Comparison of ENCODE assay signal across 23 cellular contexts in genomic region chr10:121426307-121426706, GRCh38.
DNase-seq lines count a peak whose midpoint lies in the region; ATAC-seq and TF ChIP-seq lines count a peak whose summit lies in the region.
"Had no signal": no experiment of that assay in that cellular context is flagged by ENCODE, and none has a peak within 500 bp of the region (broad histone marks: within the 10 kb centered on the region; RNA-seq: fewer than 3 reads in every experiment).

No MANE protein-coding gene starts in this region.

- H3K4me1 ChIP-seq in endodermal cell (ENCODE audit: control insufficient read depth, insufficient read depth, low read length): peaks cover 6% of the 10 kb centered on the region
- peaks cover 0 to 24% (median 17%) of the 10 kb centered on the region in 4 donors for H3K4me1 ChIP-seq in transverse colon
- H3K4me1 ChIP-seq in CD8-positive, alpha-beta T cell (ENCODE audit: insufficient read depth, low read length): no peaks in the 10 kb centered on the region
- H3K4me1 ChIP-seq: foreskin keratinocyte, lower lobe of right lung, SJSA1, upper lobe of left lung had no signal

- DNase-seq in NCI-H82 (lab: John Stamatoyannopoulos, UW) (peak; percentile 6), NCI-H82 treated with DMSO at 0.1 percent for 48 hours (lab: John Stamatoyannopoulos, UW; ENCODE audit: unreplicated experiment) (no peak), NAMALWA (ENCODE audit: low spot score) (peak; percentile 56), endodermal cell (peak; percentile 61), transverse colon (no peak), medulla oblongata (ENCODE audit: extremely low spot score) (no peak)
- no peak for DNase-seq in CD8-positive, alpha-beta T cell
- DNase-seq: activated CD4-positive, alpha-beta T cell treated with anti-CD3 and anti-CD28 coated beads for 48 hours; activated CD8-positive, alpha-beta memory T cell treated with anti-CD3 and anti-CD28 coated beads, Interleukin-2, amount 50 U/mL, for 48 hours; activated gamma-delta T cell treated with Interleukin-2 at 50 U/mL for 16 hours; aorta; CD4-positive, CD25-positive, alpha-beta regulatory T cell; foreskin keratinocyte; lower lobe of right lung; natural killer cell; NCI-H146; NCI-H345; stimulated activated naive CD8-positive, alpha-beta T cell treated with anti-CD3 and anti-CD28 coated beads, Interleukin-15, Interleukin-2, amounts not matched to agents 100 U/mL and 50 U/mL, for 24 hours; upper lobe of left lung had no signal

- ATAC-seq in CD8-positive, alpha-beta T cell: no peak
- no peak for ATAC-seq in GM21381 (IDR thresholded peaks at IDR 0.05; ENCODE audit: unreplicated experiment)
- ATAC-seq: foreskin keratinocyte; lower lobe of right lung; natural killer cell; stimulated activated naive CD8-positive, alpha-beta T cell treated with anti-CD3 and anti-CD28 coated beads, Interleukin-15, Interleukin-2, amounts not matched to agents 100 U/mL and 50 U/mL, for 24 hours had no signal

- H3K4me1 Mint-ChIP-seq in endodermal cell: peaks cover 23% of the 10 kb centered on the region
- no peaks in the 10 kb centered on the region for H3K4me1 Mint-ChIP-seq in CD8-positive, alpha-beta T cell (ENCODE audit: low read depth)
- H3K4me1 Mint-ChIP-seq: CD4-positive, CD25-positive, alpha-beta regulatory T cell; natural killer cell had no signal

- H3K4me3 ChIP-seq in endodermal cell (ENCODE audit: low read length) (no peak overlapping the region), transverse colon (no peak overlapping the region)
- H3K4me3 ChIP-seq in CD8-positive, alpha-beta T cell (ENCODE audit: low read depth, low read length): no peak overlapping the region
- H3K4me3 ChIP-seq: lower lobe of right lung, SJSA1, upper lobe of left lung had no signal

- TF ChIP-seq EP300 in transverse colon (IDR thresholded peaks at IDR 0.05; ENCODE audit: low read depth): no peak

- H3K9me3 ChIP-seq in endodermal cell (ENCODE audit: control insufficient read depth, low read length): peaks cover 6% of the 10 kb centered on the region
- no peaks in the 10 kb centered on the region for H3K9me3 ChIP-seq in transverse colon
- no peaks in the 10 kb centered on the region for H3K9me3 ChIP-seq in CD8-positive, alpha-beta T cell (ENCODE audit: low read length)
- H3K9me3 ChIP-seq: lower lobe of right lung, upper lobe of left lung had no signal

- H3K4me3 Mint-ChIP-seq in endodermal cell: no peak overlapping the region
- no peak overlapping the region for H3K4me3 Mint-ChIP-seq in CD8-positive, alpha-beta T cell
- H3K4me3 Mint-ChIP-seq: CD4-positive, CD25-positive, alpha-beta regulatory T cell; natural killer cell had no signal

- CTCF ChIA-PET in CD8-positive, alpha-beta T cell (lab: Charles Lee): no interaction called here

- H3K9ac ChIP-seq in endodermal cell (ENCODE audit: extremely low read depth, low read length, poor library complexity, severe bottlenecking): no peak overlapping the region
- H3K9ac ChIP-seq: KMS-11 had no signal

- WGBS in endodermal cell (ENCODE audit: insufficient coverage in 1 of 2, insufficient read length in 1 of 2), 2 experiments: 86 to 90% methylated on average over 6 to 7 of the region's 7 CpGs
- WGBS in transverse colon (ENCODE audit: low coverage in 1 of 2), 2 donors: 50% methylated on average over 7 of the region's 7 CpGs; no CpG with 5 or more reads in 1 of the 2 donors

- TF ChIP-seq POLR2A in transverse colon (IDR thresholded peaks at IDR 0.05): no peak

- TF ChIP-seq CTCF in endodermal cell (conservative IDR thresholded peaks at IDR 0.05) (no peak), transverse colon (IDR thresholded peaks at IDR 0.05) (no peak)
- no peak for TF ChIP-seq CTCF in CD8-positive, alpha-beta T cell (IDR thresholded peaks at IDR 0.05)

- no peaks in the 10 kb centered on the region for H3K36me3 Mint-ChIP-seq in endodermal cell (ENCODE audit: low read depth)
- no peaks in the 10 kb centered on the region for H3K36me3 Mint-ChIP-seq in CD8-positive, alpha-beta T cell
- H3K36me3 Mint-ChIP-seq: CD4-positive, CD25-positive, alpha-beta regulatory T cell; natural killer cell had no signal

- H3K27ac ChIP-seq in endodermal cell (ENCODE audit: low read depth, low read length): no peak overlapping the region
- peak overlapping the region; percentile 70 to 84 (median 73) for H3K27ac ChIP-seq in transverse colon
- no peak overlapping the region for H3K27ac ChIP-seq in CD8-positive, alpha-beta T cell (ENCODE audit: low read depth, low read length)
- H3K27ac ChIP-seq: foreskin keratinocyte, KMS-11, lower lobe of right lung, SJSA1, upper lobe of left lung had no signal

- POLR2A ChIA-PET in CD8-positive, alpha-beta T cell (lab: Charles Lee): no interaction called here

- in situ Hi-C loops in transverse colon (cut with MboI; ENCODE audit: low pct_ligation_motif_present in 1 of 4, low pct_unique_long_range_greater_than_20kb in 1 of 4, low sequenced_read_pairs in 3 of 4): no loop called here

- no peak overlapping the region for H3K27ac Mint-ChIP-seq in endodermal cell
- no peak overlapping the region for H3K27ac Mint-ChIP-seq in CD8-positive, alpha-beta T cell
- H3K27ac Mint-ChIP-seq: CD4-positive, CD25-positive, alpha-beta regulatory T cell; natural killer cell; progenitor cell of endocrine pancreas had no signal

- no peaks in the 10 kb centered on the region for H3K27me3 Mint-ChIP-seq in endodermal cell (ENCODE audit: insufficient read depth)
- peaks cover 2% of the 10 kb centered on the region for H3K27me3 Mint-ChIP-seq in CD8-positive, alpha-beta T cell (ENCODE audit: low read depth)
- H3K27me3 Mint-ChIP-seq: CD4-positive, CD25-positive, alpha-beta regulatory T cell; progenitor cell of endocrine pancreas had no signal

- peaks cover 4% of the 10 kb centered on the region for H3K9me3 Mint-ChIP-seq in endodermal cell
- H3K9me3 Mint-ChIP-seq in CD8-positive, alpha-beta T cell: peaks cover 2% of the 10 kb centered on the region

- H3K36me3 ChIP-seq in endodermal cell (ENCODE audit: control insufficient read depth, insufficient read depth, low read length) (no peaks in the 10 kb centered on the region), transverse colon (no peaks in the 10 kb centered on the region)
- H3K36me3 ChIP-seq in CD8-positive, alpha-beta T cell (ENCODE audit: insufficient read depth, low read length): no peaks in the 10 kb centered on the region
- H3K36me3 ChIP-seq: lower lobe of right lung, SJSA1, upper lobe of left lung had no signal

- H3K27me3 ChIP-seq in endodermal cell (ENCODE audit: control insufficient read depth, insufficient read depth, low read length, poor library complexity, severe bottlenecking) (no peaks in the 10 kb centered on the region), transverse colon (no peaks in the 10 kb centered on the region)
- H3K27me3 ChIP-seq in CD8-positive, alpha-beta T cell (ENCODE audit: insufficient read depth, low read length): no peaks in the 10 kb centered on the region
- H3K27me3 ChIP-seq: foreskin keratinocyte, SJSA1, upper lobe of left lung had no signal

- intact Hi-C loops in transverse colon (cut with DNase I; ENCODE audit: low total_unique reads): no loop called here
- intact Hi-C loops in CD8-positive, alpha-beta T cell (cut with DNase I, micrococcal nuclease): no loop called here

Comparison
In these comparisons a context has a peak if more than half of its experiments do, and no peak if none do; other contexts are left out.
1. DNase-seq: peak in NCI-H82 (single experiment), NAMALWA (single experiment) and endodermal cell (single experiment); none in NCI-H82 treated with DMSO at 0.1 percent for 48 hours (single experiment), transverse colon (single experiment), CD8-positive, alpha-beta T cell (0 of 7) and medulla oblongata (single experiment).
2. H3K27ac ChIP-seq: peak in transverse colon (4 of 4); none in endodermal cell (single experiment) and CD8-positive, alpha-beta T cell (single experiment).